In genomic region chr9:14565352-14565956, GRCh38 we compare ENCODE assay signal across 23 cellular contexts.
"Had no signal": no experiment of that assay in that cellular context is flagged by ENCODE, and none has a peak within 500 bp of the region (broad histone marks: within the 10 kb centered on the region; RNA-seq: fewer than 3 reads in every experiment).

No MANE protein-coding gene starts in this region.

- H2AFZ ChIP-seq: parathyroid adenoma had no signal

- H3K36me3 ChIP-seq: cardiac muscle cell, gastroesophageal sphincter, right lobe of liver, upper lobe of right lung had no signal

- H3K9ac ChIP-seq: parathyroid adenoma had no signal

- H3K27me3 ChIP-seq: cardiac muscle cell, gastroesophageal sphincter, right lobe of liver, upper lobe of right lung had no signal

- H3K4me3 ChIP-seq: cardiac muscle cell, gastroesophageal sphincter, right lobe of liver, upper lobe of right lung had no signal

- H3K9me3 ChIP-seq: gastroesophageal sphincter, right lobe of liver, upper lobe of right lung had no signal

- H3K79me2 ChIP-seq: parathyroid adenoma had no signal

- H3K4me1 ChIP-seq: gastroesophageal sphincter, parathyroid adenoma, right lobe of liver, upper lobe of right lung had no signal

- ATAC-seq: activated naive CD8-positive, alpha-beta T cell treated with anti-CD3 and anti-CD28 coated beads, Interleukin-2, amount 50 U/mL, for 24 hours; gastroesophageal sphincter; left ventricle myocardium superior; right lobe of liver; stimulated activated naive B cell treated with anti-CD40 and anti-IgM and Interleukin-4, amounts not matched to agents 10 μg/mL and 1 μg/mL and 100 μg/mL, for 72 hours; upper lobe of right lung had no signal

- DNase-seq: activated CD4-positive, alpha-beta T cell treated with anti-CD3 and anti-CD28 coated beads for 4 hours; activated CD4-positive, alpha-beta T cell treated with anti-CD3 and anti-CD28 coated beads, Interleukin-2, amount 50 U/mL, for 48 hours; activated CD4-positive, CD25-positive, alpha-beta regulatory T cell; activated CD8-positive, alpha-beta memory T cell treated with anti-CD3 and anti-CD28 coated beads, Interleukin-2, amount 50 U/mL, for 48 hours; activated effector memory CD4-positive, alpha-beta T cell treated with anti-CD3 and anti-CD28 coated beads, Interleukin-2, amount 50 U/mL, for 16 hours; activated naive CD4-positive, alpha-beta T cell treated with anti-CD3 and anti-CD28 coated beads, Interleukin-2, amount 10 ng/mL, durations not matched to agents 7 days and 5 days; activated naive CD8-positive, alpha-beta T cell treated with anti-CD3 and anti-CD28 coated beads, Interleukin-2, amount 50 U/mL, for 24 hours; activated T-cell treated with anti-CD3 and anti-CD28 coated beads, Interleukin-2, amount 50 U/mL, for 48 hours; cortex of kidney; endodermal cell; head of caudate nucleus; left ventricle myocardium superior; mammary epithelial cell; nucleus accumbens; right lobe of liver; small intestine; stimulated activated CD4-positive, alpha-beta T cell treated with anti-CD3 and anti-CD28 coated beads, Interleukin-15, amount 100 ng/mL, for 24 hours; stimulated activated naive B cell treated with anti-CD40 and anti-IgM and Interleukin-4, amounts not matched to agents 10 μg/mL and 1 μg/mL and 100 μg/mL, for 72 hours; T1000; upper lobe of right lung had no signal

- H3K27ac ChIP-seq: cardiac muscle cell, gastroesophageal sphincter, parathyroid adenoma, right lobe of liver, upper lobe of right lung had no signal
